9 cellular contexts compared by ENCODE assay signal in genomic region chr18:45774065-45774521, GRCh38. TPM values are rescaled to one million over a fixed set of nuclear protein-coding genes. Genes with fewer than 3 reads are reported as not detected.
A peak's percentile ranks its signal among the peaks of the same experiment; 100 is the strongest.
DNase-seq lines count a peak whose midpoint lies in the region; ATAC-seq, FAIRE-seq and TF ChIP-seq lines count a peak whose summit lies in the region.
"Had no signal": no experiment of that assay in that cellular context is flagged by ENCODE, and none has a peak within 500 bp of the region (broad histone marks: within the 10 kb centered on the region; RNA-seq: fewer than 3 reads in every experiment).

No MANE protein-coding gene starts in this region.

- TF ChIP-seq CTCF in pancreas (IDR thresholded peaks at IDR 0.05): no peak
- no peak for TF ChIP-seq CTCF in colonic mucosa (IDR thresholded peaks at IDR 0.05)

- POLR2A ChIA-PET in activated CD8-positive, alpha-beta T cell treated with anti-CD3 and anti-CD28 coated beads, Interleukin-2, amount 10 ng/mL, durations not matched to agents 7 days and 5 days (lab: Charles Lee): interaction anchor here (1.3 kb wide), 1 partner anchor 9 kb away, joined by 3 read pairs; no protein-coding TSS in a partner anchor

- H3K4me1 Mint-ChIP-seq in activated CD4-positive, alpha-beta T cell treated with anti-CD3 and anti-CD28 coated beads, Interleukin-2, amount 10 ng/mL, durations not matched to agents 24 days and 14 days: peaks cover 13% of the 10 kb centered on the region
- peaks cover 31% of the 10 kb centered on the region for H3K4me1 Mint-ChIP-seq in activated CD8-positive, alpha-beta T cell treated with anti-CD3 and anti-CD28 coated beads, Interleukin-2, amount 10 ng/mL, durations not matched to agents 7 days and 5 days (ENCODE audit: low read depth)
- peaks cover 52% of the 10 kb centered on the region for H3K4me1 Mint-ChIP-seq in stimulated activated effector memory CD8-positive, alpha-beta T cell treated with anti-CD3 and anti-CD28 coated beads, Interleukin-12 subunit alpha, Interleukin-12 subunit beta, amount 100 ng/mL, for 72 hours

- H3K36me3 ChIP-seq in pancreas (no peaks in the 10 kb centered on the region), colonic mucosa (no peaks in the 10 kb centered on the region)

- no peak overlapping the region for H3K4me3 ChIP-seq in pancreas
- no peak overlapping the region for H3K4me3 ChIP-seq in colonic mucosa

- H3K4me1 ChIP-seq in pancreas (no peaks in the 10 kb centered on the region), colonic mucosa (no peaks in the 10 kb centered on the region)

- H3K27ac Mint-ChIP-seq in activated CD4-positive, alpha-beta T cell treated with anti-CD3 and anti-CD28 coated beads, Interleukin-2, amount 10 ng/mL, durations not matched to agents 24 days and 14 days: no peak overlapping the region
- peak overlapping the region; percentile 8 for H3K27ac Mint-ChIP-seq in activated CD8-positive, alpha-beta T cell treated with anti-CD3 and anti-CD28 coated beads, Interleukin-2, amount 10 ng/mL, durations not matched to agents 7 days and 5 days
- peak overlapping the region; percentile 62 for H3K27ac Mint-ChIP-seq in stimulated activated effector memory CD8-positive, alpha-beta T cell treated with anti-CD3 and anti-CD28 coated beads, Interleukin-12 subunit alpha, Interleukin-12 subunit beta, amount 100 ng/mL, for 72 hours

- ATAC-seq in HG03457 (IDR thresholded peaks at IDR 0.05; ENCODE audit: unreplicated experiment) (peak; percentile 82), pancreas (no peak)
- ATAC-seq in activated CD8-positive, alpha-beta T cell treated with anti-CD3 and anti-CD28 coated beads, Interleukin-2, amount 10 ng/mL, durations not matched to agents 7 days and 5 days: peak; percentile 63
- peak; percentile 74 for ATAC-seq in stimulated activated effector memory CD8-positive, alpha-beta T cell treated with anti-CD3 and anti-CD28 coated beads, Interleukin-12 subunit alpha, Interleukin-12 subunit beta, amount 100 ng/mL, for 72 hours

- H3K27ac ChIP-seq in pancreas (no peak overlapping the region), colonic mucosa (no peak overlapping the region)
- H3K27ac ChIP-seq: C4-2B had no signal

- no peak for FAIRE-seq in pancreas (lab: Jason Lieb, UNC)

- H3K9me3 Mint-ChIP-seq in activated CD4-positive, alpha-beta T cell treated with anti-CD3 and anti-CD28 coated beads, Interleukin-2, amount 10 ng/mL, durations not matched to agents 24 days and 14 days: peaks cover 4% of the 10 kb centered on the region
- no peaks in the 10 kb centered on the region for H3K9me3 Mint-ChIP-seq in activated CD8-positive, alpha-beta T cell treated with anti-CD3 and anti-CD28 coated beads, Interleukin-2, amount 10 ng/mL, durations not matched to agents 7 days and 5 days (ENCODE audit: insufficient read depth)
- no peaks in the 10 kb centered on the region for H3K9me3 Mint-ChIP-seq in stimulated activated effector memory CD8-positive, alpha-beta T cell treated with anti-CD3 and anti-CD28 coated beads, Interleukin-12 subunit alpha, Interleukin-12 subunit beta, amount 100 ng/mL, for 72 hours

- peaks cover 64% of the 10 kb centered on the region for H3K27me3 Mint-ChIP-seq in activated CD4-positive, alpha-beta T cell treated with anti-CD3 and anti-CD28 coated beads, Interleukin-2, amount 10 ng/mL, durations not matched to agents 24 days and 14 days
- peaks cover 54% of the 10 kb centered on the region for H3K27me3 Mint-ChIP-seq in activated CD8-positive, alpha-beta T cell treated with anti-CD3 and anti-CD28 coated beads, Interleukin-2, amount 10 ng/mL, durations not matched to agents 7 days and 5 days (ENCODE audit: low read depth)

- no peaks in the 10 kb centered on the region for H3K27me3 ChIP-seq in pancreas
- no peaks in the 10 kb centered on the region for H3K27me3 ChIP-seq in colonic mucosa

- intact Hi-C loops in activated CD4-positive, alpha-beta T cell treated with anti-CD3 and anti-CD28 coated beads, Interleukin-2, amount 10 ng/mL, durations not matched to agents 24 days and 14 days (cut with micrococcal nuclease): no loop called here
- intact Hi-C loops in pancreas (cut with DNase I) (no loop called here), colonic mucosa (cut with DNase I) (no loop called here)

- H3K9ac ChIP-seq in colonic mucosa (ENCODE audit: low read depth in 2 of 2, low read length in 2 of 2): no peak overlapping the region

- CTCF ChIA-PET in activated CD8-positive, alpha-beta T cell treated with anti-CD3 and anti-CD28 coated beads, Interleukin-2, amount 10 ng/mL, durations not matched to agents 7 days and 5 days (lab: Charles Lee): interaction anchor here (1.0 to 1.1 kb wide), 2 partner anchors 44 to 50 kb away, joined by 3 to 4 read pairs; partner anchors contain the start of gene SLC14A1

- DNase-seq in activated CD4-positive, alpha-beta T cell treated with anti-CD3 and anti-CD28 coated beads, Interleukin-2, amount 10 ng/mL, durations not matched to agents 24 days and 14 days: peak; percentile 57
- DNase-seq in activated CD4-positive, alpha-beta T cell treated with anti-CD3 and anti-CD28 coated beads for 4 hours: no peak
- DNase-seq in activated CD8-positive, alpha-beta T cell treated with anti-CD3 and anti-CD28 coated beads, Interleukin-2, amount 10 ng/mL, durations not matched to agents 7 days and 5 days: peak; percentile 48
- DNase-seq in stimulated activated effector memory CD8-positive, alpha-beta T cell treated with anti-CD3 and anti-CD28 coated beads, Interleukin-12 subunit alpha, Interleukin-12 subunit beta, amount 100 ng/mL, for 72 hours (ENCODE audit: low spot score in 2 of 2): no peak
- DNase-seq in pancreas: no peak
- no peak for DNase-seq in CD1c-positive myeloid dendritic cell (ENCODE audit: extremely low spot score)
- no peak for DNase-seq in colonic mucosa

- no peak overlapping the region for H3K4me3 Mint-ChIP-seq in activated CD4-positive, alpha-beta T cell treated with anti-CD3 and anti-CD28 coated beads, Interleukin-2, amount 10 ng/mL, durations not matched to agents 24 days and 14 days
- no peak overlapping the region for H3K4me3 Mint-ChIP-seq in activated CD8-positive, alpha-beta T cell treated with anti-CD3 and anti-CD28 coated beads, Interleukin-2, amount 10 ng/mL, durations not matched to agents 7 days and 5 days
- H3K4me3 Mint-ChIP-seq in stimulated activated effector memory CD8-positive, alpha-beta T cell treated with anti-CD3 and anti-CD28 coated beads, Interleukin-12 subunit alpha, Interleukin-12 subunit beta, amount 100 ng/mL, for 72 hours: peak overlapping the region; percentile 66

- H3K9me3 ChIP-seq in pancreas: no peaks in the 10 kb centered on the region
- H3K9me3 ChIP-seq in colonic mucosa: no peaks in the 10 kb centered on the region

- H3K36me3 Mint-ChIP-seq in activated CD4-positive, alpha-beta T cell treated with anti-CD3 and anti-CD28 coated beads, Interleukin-2, amount 10 ng/mL, durations not matched to agents 24 days and 14 days (ENCODE audit: low read depth): no peaks in the 10 kb centered on the region
- peaks cover 7% of the 10 kb centered on the region for H3K36me3 Mint-ChIP-seq in activated CD8-positive, alpha-beta T cell treated with anti-CD3 and anti-CD28 coated beads, Interleukin-2, amount 10 ng/mL, durations not matched to agents 7 days and 5 days (ENCODE audit: low read depth)
- H3K36me3 Mint-ChIP-seq in stimulated activated effector memory CD8-positive, alpha-beta T cell treated with anti-CD3 and anti-CD28 coated beads, Interleukin-12 subunit alpha, Interleukin-12 subunit beta, amount 100 ng/mL, for 72 hours: no peaks in the 10 kb centered on the region

RNA-seq across cellular contexts. Expression of gene SLC14A1, which starts 50.1 kb away (rescaled TPM):
- total RNA-seq in activated CD4-positive, alpha-beta T cell treated with anti-CD3 and anti-CD28 coated beads, Interleukin-2, amount 10 ng/mL, durations not matched to agents 24 days and 14 days: 0.86 and 0.97 TPM in 2 replicates
- 1 to 10 TPM; 2.4 to 3.8 TPM for total RNA-seq in activated CD8-positive, alpha-beta T cell treated with anti-CD3 and anti-CD28 coated beads, Interleukin-2, amount 10 ng/mL, durations not matched to agents 7 days and 5 days
- total RNA-seq in pancreas: 1 to 10 TPM in 4 of 6 donors, under 1 TPM in 2; 0.79 to 1.9 (median 1.1) TPM
- polyA plus RNA-seq in pancreas: 1 to 10 TPM in 1 of 2 donors, under 1 TPM in 1; 0.49 to 2.5 TPM
- under 1 TPM; 0.32 to 0.52 TPM for total RNA-seq in colonic mucosa

RNA-seq across cellular contexts. Expression of gene SIGLEC15, which starts 51.4 kb away (rescaled TPM):
- not detected in 2 replicates for total RNA-seq in activated CD4-positive, alpha-beta T cell treated with anti-CD3 and anti-CD28 coated beads, Interleukin-2, amount 10 ng/mL, durations not matched to agents 24 days and 14 days
- not detected for total RNA-seq in activated CD8-positive, alpha-beta T cell treated with anti-CD3 and anti-CD28 coated beads, Interleukin-2, amount 10 ng/mL, durations not matched to agents 7 days and 5 days
- under 1 TPM; 0.09 to 0.52 (median 0.17) TPM for total RNA-seq in pancreas
- polyA plus RNA-seq in pancreas: under 1 TPM; 0.34 to 0.73 TPM
- total RNA-seq in colonic mucosa: not detected

Comparison
In these comparisons a context has a peak if more than half of its experiments do, and no peak if none do; other contexts are left out.
1. DNase-seq: peak in activated CD4-positive, alpha-beta T cell treated with anti-CD3 and anti-CD28 coated beads, Interleukin-2, amount 10 ng/mL, durations not matched to agents 24 days and 14 days (single experiment) and activated CD8-positive, alpha-beta T cell treated with anti-CD3 and anti-CD28 coated beads, Interleukin-2, amount 10 ng/mL, durations not matched to agents 7 days and 5 days (single experiment); none in activated CD4-positive, alpha-beta T cell treated with anti-CD3 and anti-CD28 coated beads for 4 hours (0 of 2), stimulated activated effector memory CD8-positive, alpha-beta T cell treated with anti-CD3 and anti-CD28 coated beads, Interleukin-12 subunit alpha, Interleukin-12 subunit beta, amount 100 ng/mL, for 72 hours (0 of 2), pancreas (0 of 6), CD1c-positive myeloid dendritic cell (single experiment) and colonic mucosa (single experiment).
2. ATAC-seq: peak in HG03457 (single experiment), activated CD8-positive, alpha-beta T cell treated with anti-CD3 and anti-CD28 coated beads, Interleukin-2, amount 10 ng/mL, durations not matched to agents 7 days and 5 days (single experiment) and stimulated activated effector memory CD8-positive, alpha-beta T cell treated with anti-CD3 and anti-CD28 coated beads, Interleukin-12 subunit alpha, Interleukin-12 subunit beta, amount 100 ng/mL, for 72 hours (single experiment); none in pancreas (0 of 4).